In genomic region chr17:61955621-61956020, GRCh38 we compare ENCODE assay signal across 19 cellular contexts.
"Had no signal": no experiment of that assay in that cellular context is flagged by ENCODE, and none has a peak within 500 bp of the region (broad histone marks: within the 10 kb centered on the region; RNA-seq: fewer than 3 reads in every experiment).

No MANE protein-coding gene starts in this region.

- H3K4me1 ChIP-seq: left ventricle myocardium inferior, right atrium auricular region, spleen, suprapubic skin, tibial nerve, uterus had no signal

- H3K36me3 ChIP-seq: uterus had no signal

- ATAC-seq: left colon; naive thymus-derived CD8-positive, alpha-beta T cell; sciatic nerve; stimulated activated effector memory CD8-positive, alpha-beta T cell treated with anti-CD3 and anti-CD28 coated beads, Interleukin-12 subunit alpha, Interleukin-12 subunit beta, amount 100 ng/mL, for 72 hours had no signal

- H3K27me3 ChIP-seq: right atrium auricular region, spleen, suprapubic skin, tibial nerve, uterus had no signal

- FAIRE-seq: islet of Langerhans, kidney, small intestine had no signal

- H3K4me3 ChIP-seq: left ventricle myocardium inferior, right atrium auricular region, spleen, suprapubic skin, thoracic aorta, tibial nerve, uterus had no signal

- DNase-seq: hypothalamus; immature natural killer cell; kidney; left colon; left ventricle myocardium inferior; naive thymus-derived CD8-positive, alpha-beta T cell; nucleus accumbens; small intestine; spleen; stimulated activated CD4-positive, alpha-beta T cell treated with anti-CD3 and anti-CD28 coated beads, Interleukin-4, amount 100 ng/mL, for 24 hours; stimulated activated naive CD4-positive, alpha-beta T cell; uterus had no signal

- H3K27ac ChIP-seq: left ventricle myocardium inferior, right atrium auricular region, spleen, suprapubic skin, thoracic aorta, tibial nerve, uterus had no signal

- H3K9me3 ChIP-seq: left ventricle myocardium inferior, right atrium auricular region, spleen, suprapubic skin, thoracic aorta, tibial nerve, uterus had no signal
